Comparison of ENCODE assay signal across 8 cellular contexts in the genomic region with DNA sequence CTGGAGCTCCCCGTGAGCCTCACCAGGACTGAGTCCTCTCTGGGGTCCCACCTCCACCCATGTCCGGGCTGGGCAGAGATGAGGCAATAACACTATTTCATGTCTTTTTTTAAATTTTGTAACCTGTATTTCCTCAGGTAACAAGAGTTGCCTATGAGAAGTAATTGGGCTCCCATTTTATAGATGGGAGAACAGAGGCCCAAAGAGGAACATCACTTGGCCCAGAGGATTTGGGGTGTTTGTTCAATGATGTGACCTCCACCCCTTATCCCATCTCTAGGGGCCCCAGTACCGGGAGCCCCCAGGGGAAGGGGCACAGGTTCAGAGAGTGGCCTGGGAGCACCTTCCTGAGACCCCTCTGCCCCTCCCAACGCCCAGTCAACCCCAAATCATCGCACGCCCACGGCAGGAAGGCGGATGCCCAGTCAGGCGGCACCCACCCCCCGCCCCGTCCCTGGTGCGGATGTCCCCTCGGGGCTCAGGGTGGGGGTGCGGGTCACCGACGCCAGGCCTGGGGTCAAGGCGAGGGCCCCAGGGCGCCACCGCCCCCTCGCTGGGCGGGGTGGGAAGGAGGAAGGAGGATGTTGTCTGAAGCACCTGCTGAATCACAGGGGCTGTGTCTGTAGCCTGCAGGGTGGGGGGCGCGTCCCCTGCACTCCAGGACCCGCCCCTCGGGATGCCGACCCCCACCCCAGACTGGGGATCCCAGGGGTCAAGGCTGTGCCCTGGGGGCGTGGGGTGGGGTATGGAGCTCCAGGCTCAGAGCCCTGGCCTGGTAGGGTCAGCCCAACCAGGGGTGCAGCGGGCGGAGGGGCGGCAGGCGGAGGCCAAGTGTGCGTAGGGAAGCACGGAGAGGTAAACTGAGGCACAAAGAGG. TPM values are rescaled to one million over a fixed set of nuclear protein-coding genes. Genes with fewer than 3 reads are reported as not detected.
DNase-seq lines count a peak whose midpoint lies in the region; ATAC-seq, FAIRE-seq and TF ChIP-seq lines count a peak whose summit lies in the region.

No MANE protein-coding gene starts in this region.

- H3K27ac Mint-ChIP-seq in activated naive CD8-positive, alpha-beta T cell treated with anti-CD3 and anti-CD28 coated beads, Interleukin-2, amount 10 ng/mL, durations not matched to agents 7 days and 5 days, result peak overlapping the region; percentile 99
- peak overlapping the region; percentile 98 for H3K27ac Mint-ChIP-seq in stimulated activated naive B cell treated with anti-CD40 and anti-IgM and Interleukin-4, amounts not matched to agents 10 μg/mL and 1 μg/mL and 100 μg/mL, for 72 hours

- POLR2A ChIA-PET in activated naive CD8-positive, alpha-beta T cell treated with anti-CD3 and anti-CD28 coated beads, Interleukin-2, amount 10 ng/mL, durations not matched to agents 7 days and 5 days (lab: Charles Lee), result interaction anchor here (0.7 to 3.6 kb wide), 6 partner anchors 7 to 16 kb away, joined by 3 to 64 read pairs (median 12); a partner anchor contains a TSS

- peak overlapping the region; percentile 52 for H3K9ac ChIP-seq in keratinocyte (ENCODE audit: control insufficient read depth, extremely low read depth, insufficient read depth, low read length)

- H3K4me3 ChIP-seq in keratinocyte (ENCODE audit: control insufficient read depth in 2 of 3, extremely low read depth in 1 of 3, insufficient read depth in 2 of 3, low read depth in 1 of 3, low read length in 3 of 3), result no peak overlapping the region

- peak overlapping the region; percentile 22 for H3K4me2 ChIP-seq in keratinocyte (ENCODE audit: control insufficient read depth, extremely low read depth, insufficient read depth, low read depth, low read length)

- peaks cover 33% of the 10 kb centered on the region for H3K4me1 Mint-ChIP-seq in activated naive CD8-positive, alpha-beta T cell treated with anti-CD3 and anti-CD28 coated beads, Interleukin-2, amount 10 ng/mL, durations not matched to agents 7 days and 5 days
- H3K4me1 Mint-ChIP-seq in stimulated activated naive B cell treated with anti-CD40 and anti-IgM and Interleukin-4, amounts not matched to agents 10 μg/mL and 1 μg/mL and 100 μg/mL, for 72 hours, result peaks cover 54 to 83% of the 10 kb centered on the region in 2 donors

- no peaks in the 10 kb centered on the region for H3K27me3 Mint-ChIP-seq in activated naive CD8-positive, alpha-beta T cell treated with anti-CD3 and anti-CD28 coated beads, Interleukin-2, amount 10 ng/mL, durations not matched to agents 7 days and 5 days
- no peaks in the 10 kb centered on the region for H3K27me3 Mint-ChIP-seq in stimulated activated naive B cell treated with anti-CD40 and anti-IgM and Interleukin-4, amounts not matched to agents 10 μg/mL and 1 μg/mL and 100 μg/mL, for 72 hours

- peak overlapping the region; percentile 98 for H3K4me3 Mint-ChIP-seq in activated naive CD8-positive, alpha-beta T cell treated with anti-CD3 and anti-CD28 coated beads, Interleukin-2, amount 10 ng/mL, durations not matched to agents 7 days and 5 days
- peak overlapping the region; percentile 92 to 97 for H3K4me3 Mint-ChIP-seq in stimulated activated naive B cell treated with anti-CD40 and anti-IgM and Interleukin-4, amounts not matched to agents 10 μg/mL and 1 μg/mL and 100 μg/mL, for 72 hours

- no peaks in the 10 kb centered on the region for H3K27me3 ChIP-seq in keratinocyte (ENCODE audit: control insufficient read depth, extremely low read depth, insufficient read depth, low read length)

- H3K27ac ChIP-seq in keratinocyte (ENCODE audit: control insufficient read depth, insufficient read depth, low read length), result peak overlapping the region; percentile 58

- no peaks in the 10 kb centered on the region for H3K9me3 Mint-ChIP-seq in activated naive CD8-positive, alpha-beta T cell treated with anti-CD3 and anti-CD28 coated beads, Interleukin-2, amount 10 ng/mL, durations not matched to agents 7 days and 5 days
- H3K9me3 Mint-ChIP-seq in stimulated activated naive B cell treated with anti-CD40 and anti-IgM and Interleukin-4, amounts not matched to agents 10 μg/mL and 1 μg/mL and 100 μg/mL, for 72 hours, result no peaks in the 10 kb centered on the region

- no peaks in the 10 kb centered on the region for H3K9me3 ChIP-seq in keratinocyte (ENCODE audit: control insufficient read depth, low read depth, low read length)

- no peak for TF ChIP-seq CTCF in keratinocyte (optimal IDR thresholded peaks at IDR 0.05 in 1 of 3, IDR thresholded peaks at IDR 0.05 in 1 of 3, conservative IDR thresholded peaks at IDR 0.05 in 1 of 3; ENCODE audit: extremely low read depth in 1 of 3, insufficient read depth in 2 of 3, low read length in 3 of 3)

- DNase-seq in A172 (ENCODE audit: low spot score) (peak; percentile 53), M059J (ENCODE audit: low read depth) (peak; percentile 69), keratinocyte (ENCODE audit: low read depth, low spot score) (no peak), NOMO-1 treated with DMSO at 0.1 percent for 48 hours (lab: John Stamatoyannopoulos, UW; ENCODE audit: unreplicated experiment) (no peak), NCI-H2107 treated with DMSO at 0.1 percent for 48 hours (lab: John Stamatoyannopoulos, UW; ENCODE audit: unreplicated experiment) (no peak)
- peak; percentile 78 for DNase-seq in activated naive CD8-positive, alpha-beta T cell treated with anti-CD3 and anti-CD28 coated beads, Interleukin-2, amount 10 ng/mL, durations not matched to agents 7 days and 5 days
- DNase-seq in stimulated activated naive B cell treated with anti-CD40 and anti-IgM and Interleukin-4, amounts not matched to agents 10 μg/mL and 1 μg/mL and 100 μg/mL, for 72 hours, result peak; percentile 68

- FAIRE-seq in keratinocyte (lab: Jason Lieb, UNC), result no peak

- dilution Hi-C loops in keratinocyte (cut with MboI; ENCODE audit: extremely low pct_ligation_motif_present, low sequenced_read_pairs), result no loop called here

- no peak overlapping the region for H2AFZ ChIP-seq in keratinocyte (ENCODE audit: control insufficient read depth, low read length)

- peaks cover 25% of the 10 kb centered on the region for H3K79me2 ChIP-seq in keratinocyte (ENCODE audit: control insufficient read depth, insufficient read depth, low read length)

- ATAC-seq in GM19452 (IDR thresholded peaks at IDR 0.05; ENCODE audit: unreplicated experiment), result peak; percentile 3
- peak; percentile 11 for ATAC-seq in activated naive CD8-positive, alpha-beta T cell treated with anti-CD3 and anti-CD28 coated beads, Interleukin-2, amount 10 ng/mL, durations not matched to agents 7 days and 5 days (ENCODE audit: low read depth)
- peak; percentile 29 to 31 for ATAC-seq in stimulated activated naive B cell treated with anti-CD40 and anti-IgM and Interleukin-4, amounts not matched to agents 10 μg/mL and 1 μg/mL and 100 μg/mL, for 72 hours (replicated peaks)

- peaks cover 2% of the 10 kb centered on the region for H3K9me1 ChIP-seq in keratinocyte (ENCODE audit: control insufficient read depth, extremely low read depth, insufficient read depth, low read length)

- peaks cover 12% of the 10 kb centered on the region for H4K20me1 ChIP-seq in keratinocyte (ENCODE audit: control insufficient read depth, extremely low read depth, insufficient read depth, low read length)

- peaks cover 17 to 36% of the 10 kb centered on the region in 2 experiments for H3K36me3 ChIP-seq in keratinocyte (ENCODE audit: control insufficient read depth in 2 of 2, extremely low read depth in 1 of 2, insufficient read depth in 2 of 2, low read length in 2 of 2)

- H3K36me3 Mint-ChIP-seq in activated naive CD8-positive, alpha-beta T cell treated with anti-CD3 and anti-CD28 coated beads, Interleukin-2, amount 10 ng/mL, durations not matched to agents 7 days and 5 days, result peaks cover 11% of the 10 kb centered on the region
- H3K36me3 Mint-ChIP-seq in stimulated activated naive B cell treated with anti-CD40 and anti-IgM and Interleukin-4, amounts not matched to agents 10 μg/mL and 1 μg/mL and 100 μg/mL, for 72 hours, result peaks cover 25 to 36% of the 10 kb centered on the region in 2 donors

- H3K4me1 ChIP-seq in keratinocyte (ENCODE audit: control insufficient read depth, extremely low read depth, insufficient read depth, low read length), result peaks cover 62% of the 10 kb centered on the region

RNA-seq across cellular contexts. Expression of a gene that starts 9.0 kb away (rescaled TPM):
- total RNA-seq in A172 (2014; rRNA removed; shearing (Covaris generic)), result 124 and 266 TPM in 2 replicates
- 115 and 145 TPM in 2 replicates for total RNA-seq in M059J (2014; rRNA removed; shearing (Covaris generic))
- total RNA-seq in activated naive CD8-positive, alpha-beta T cell treated with anti-CD3 and anti-CD28 coated beads, Interleukin-2, amount 10 ng/mL, durations not matched to agents 7 days and 5 days, result 100 to 1,000 TPM; 327 to 342 TPM
- 97.5 to 164 TPM (median 113 TPM) in 3 replicates for polyA plus RNA-seq in keratinocyte
- polyA plus RNA-seq in keratinocyte (2011; ENCODE audit: low read depth), result 140 TPM
- polyA plus RNA-seq in keratinocyte (2011; cell fraction: cytosol; rRNA removed), result 57.4 and 107 TPM in 2 replicates
- polyA plus RNA-seq in keratinocyte (2011; cell fraction: nucleus; rRNA removed), result 226 and 247 TPM in 2 replicates
- polyA plus RNA-seq in keratinocyte (2012; ENCODE audit: low replicate concordance), result 130 and 149 TPM in 2 replicates
- polyA minus RNA-seq in keratinocyte, result 15.5 to 48.4 TPM (median 20.1 TPM) in 3 replicates
- polyA minus RNA-seq in keratinocyte (2011; cell fraction: cytosol; rRNA and poly(A)+ RNA removed), result 122 TPM
- 28.2 and 42.2 TPM in 2 replicates for polyA minus RNA-seq in keratinocyte (2011; cell fraction: nucleus; rRNA and poly(A)+ RNA removed)

RNA-seq across cellular contexts. Expression of a gene that starts 11.7 kb away (rescaled TPM):
- 7.0 and 19.2 TPM in 2 replicates for total RNA-seq in A172 (2014; rRNA removed; shearing (Covaris generic))
- total RNA-seq in M059J (2014; rRNA removed; shearing (Covaris generic)), result 4.5 and 11.0 TPM in 2 replicates
- total RNA-seq in activated naive CD8-positive, alpha-beta T cell treated with anti-CD3 and anti-CD28 coated beads, Interleukin-2, amount 10 ng/mL, durations not matched to agents 7 days and 5 days, result 10 to 100 TPM; 75.2 to 80.7 TPM
- polyA plus RNA-seq in keratinocyte, result 4.7 to 14.1 TPM (median 6.8 TPM) in 3 replicates
- 9.3 TPM for polyA plus RNA-seq in keratinocyte (2011; ENCODE audit: low read depth)
- 3.8 and 6.9 TPM in 2 replicates for polyA plus RNA-seq in keratinocyte (2011; cell fraction: cytosol; rRNA removed)
- polyA plus RNA-seq in keratinocyte (2011; cell fraction: nucleus; rRNA removed), result 23.5 and 31.4 TPM in 2 replicates
- 23.0 and 30.3 TPM in 2 replicates for polyA plus RNA-seq in keratinocyte (2012; ENCODE audit: low replicate concordance)
- polyA minus RNA-seq in keratinocyte, result 5.9 to 26.1 TPM (median 6.6 TPM) in 3 replicates
- 44.9 TPM for polyA minus RNA-seq in keratinocyte (2011; cell fraction: cytosol; rRNA and poly(A)+ RNA removed)
- 31.4 and 35.8 TPM in 2 replicates for polyA minus RNA-seq in keratinocyte (2011; cell fraction: nucleus; rRNA and poly(A)+ RNA removed)

RNA-seq across cellular contexts. Expression of a gene that starts 15.2 kb away (rescaled TPM):
- total RNA-seq in A172 (2014; rRNA removed; shearing (Covaris generic)), result 90.5 and 93.6 TPM in 2 replicates
- total RNA-seq in M059J (2014; rRNA removed; shearing (Covaris generic)), result 108 and 128 TPM in 2 replicates
- 10 to 100 TPM; 44.5 to 48.3 TPM for total RNA-seq in activated naive CD8-positive, alpha-beta T cell treated with anti-CD3 and anti-CD28 coated beads, Interleukin-2, amount 10 ng/mL, durations not matched to agents 7 days and 5 days
- 18.5 to 30.1 TPM (median 27.6 TPM) in 3 replicates for polyA plus RNA-seq in keratinocyte
- polyA plus RNA-seq in keratinocyte (2011; ENCODE audit: low read depth), result 16.5 TPM
- polyA plus RNA-seq in keratinocyte (2011; cell fraction: cytosol; rRNA removed), result 23.5 and 65.8 TPM in 2 replicates
- 16.3 and 21.3 TPM in 2 replicates for polyA plus RNA-seq in keratinocyte (2011; cell fraction: nucleus; rRNA removed)
- 45.3 and 60.9 TPM in 2 replicates for polyA plus RNA-seq in keratinocyte (2012; ENCODE audit: low replicate concordance)
- 7.1 to 15.1 TPM (median 8.0 TPM) in 3 replicates for polyA minus RNA-seq in keratinocyte
- 49.3 TPM for polyA minus RNA-seq in keratinocyte (2011; cell fraction: cytosol; rRNA and poly(A)+ RNA removed)
- polyA minus RNA-seq in keratinocyte (2011; cell fraction: nucleus; rRNA and poly(A)+ RNA removed), result 3.1 and 5.0 TPM in 2 replicates

RNA-seq across cellular contexts. Expression of a gene that starts 18.6 kb away (rescaled TPM):
- 42.2 and 78.9 TPM in 2 replicates for total RNA-seq in A172 (2014; rRNA removed; shearing (Covaris generic))
- total RNA-seq in M059J (2014; rRNA removed; shearing (Covaris generic)), result 45.0 and 69.8 TPM in 2 replicates
- total RNA-seq in activated naive CD8-positive, alpha-beta T cell treated with anti-CD3 and anti-CD28 coated beads, Interleukin-2, amount 10 ng/mL, durations not matched to agents 7 days and 5 days, result 100 to 1,000 TPM; 157 to 161 TPM
- polyA plus RNA-seq in keratinocyte, result 51.3 to 95.4 TPM (median 80.0 TPM) in 3 replicates
- 74.6 TPM for polyA plus RNA-seq in keratinocyte (2011; ENCODE audit: low read depth)
- polyA plus RNA-seq in keratinocyte (2011; cell fraction: cytosol; rRNA removed), result 33.2 and 137 TPM in 2 replicates
- 27.1 and 36.2 TPM in 2 replicates for polyA plus RNA-seq in keratinocyte (2011; cell fraction: nucleus; rRNA removed)
- 91.2 and 205 TPM in 2 replicates for polyA plus RNA-seq in keratinocyte (2012; ENCODE audit: low replicate concordance)
- polyA minus RNA-seq in keratinocyte, result 23.4 to 39.5 TPM (median 25.4 TPM) in 3 replicates
- 297 TPM for polyA minus RNA-seq in keratinocyte (2011; cell fraction: cytosol; rRNA and poly(A)+ RNA removed)
- 29.9 and 36.3 TPM in 2 replicates for polyA minus RNA-seq in keratinocyte (2011; cell fraction: nucleus; rRNA and poly(A)+ RNA removed)

RNA-seq across cellular contexts. Expression of a gene that starts 22.3 kb away (rescaled TPM):
- 0.93 and 0.95 TPM in 2 replicates for total RNA-seq in A172 (2014; rRNA removed; shearing (Covaris generic))
- total RNA-seq in M059J (2014; rRNA removed; shearing (Covaris generic)), result 0.44 and 4.4 TPM in 2 replicates
- total RNA-seq in activated naive CD8-positive, alpha-beta T cell treated with anti-CD3 and anti-CD28 coated beads, Interleukin-2, amount 10 ng/mL, durations not matched to agents 7 days and 5 days, result under 1 TPM; 0.14 to 0.17 TPM
- polyA plus RNA-seq in keratinocyte, result 0.93 to 2.8 TPM (median 1.2 TPM) in 3 replicates
- 0.51 TPM for polyA plus RNA-seq in keratinocyte (2011; ENCODE audit: low read depth)
- polyA plus RNA-seq in keratinocyte (2011; cell fraction: cytosol; rRNA removed), result 0.55 and 1.9 TPM in 2 replicates
- polyA plus RNA-seq in keratinocyte (2011; cell fraction: nucleus; rRNA removed), result 3.6 and 6.2 TPM in 2 replicates
- 3.5 and 3.6 TPM in 2 replicates for polyA plus RNA-seq in keratinocyte (2012; ENCODE audit: low replicate concordance)
- 0.30 to 1.2 TPM (median 1.2 TPM) in 3 replicates for polyA minus RNA-seq in keratinocyte
- 11.5 TPM for polyA minus RNA-seq in keratinocyte (2011; cell fraction: cytosol; rRNA and poly(A)+ RNA removed)
- polyA minus RNA-seq in keratinocyte (2011; cell fraction: nucleus; rRNA and poly(A)+ RNA removed), result 3.4 and 7.1 TPM in 2 replicates

Comparison
In these comparisons a context has a peak if more than half of its experiments do, and no peak if none do; other contexts are left out.
1. DNase-seq: peak in A172 (single experiment), M059J (single experiment), activated naive CD8-positive, alpha-beta T cell treated with anti-CD3 and anti-CD28 coated beads, Interleukin-2, amount 10 ng/mL, durations not matched to agents 7 days and 5 days (single experiment) and stimulated activated naive B cell treated with anti-CD40 and anti-IgM and Interleukin-4, amounts not matched to agents 10 μg/mL and 1 μg/mL and 100 μg/mL, for 72 hours (single experiment); none in keratinocyte (single experiment), NOMO-1 treated with DMSO at 0.1 percent for 48 hours (single experiment) and NCI-H2107 treated with DMSO at 0.1 percent for 48 hours (single experiment).
2. Peak in every context shown above with its lines, with median percentiles within 50 percentile points of each other: ATAC-seq.